18 cellular contexts compared by ENCODE assay signal in the genomic region with DNA sequence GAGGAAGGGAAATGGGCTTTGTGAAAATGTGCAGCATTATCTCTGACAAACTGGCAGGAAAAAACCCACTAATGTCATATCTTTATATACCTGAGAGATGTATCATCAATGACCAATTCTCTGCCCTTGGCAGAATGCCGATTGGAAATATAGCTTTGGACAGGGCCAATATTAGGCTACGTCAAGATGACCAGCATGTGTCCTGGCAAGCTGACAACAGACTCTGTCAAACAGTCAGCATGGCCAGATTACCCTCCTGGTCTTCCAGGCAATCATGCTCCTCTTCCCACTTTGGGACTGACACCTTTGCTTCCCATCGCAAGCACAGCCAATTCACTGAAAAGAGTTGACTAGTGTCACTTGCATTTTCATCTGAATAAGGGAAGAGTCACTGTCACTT. TPM values are rescaled to one million over a fixed set of nuclear protein-coding genes. Genes with fewer than 3 reads are reported as not detected.
"Had no signal": no experiment of that assay in that cellular context is flagged by ENCODE, and none has a peak within 500 bp of the region (broad histone marks: within the 10 kb centered on the region; RNA-seq: fewer than 3 reads in every experiment).

No MANE protein-coding gene starts in this region.

- H3K27ac ChIP-seq: ovary, uterus had no signal

- H3K36me3 ChIP-seq: ovary, tibial artery, uterus had no signal

- H3K9me3 Mint-ChIP-seq: activated CD4-positive, alpha-beta T cell treated with anti-CD3 and anti-CD28 coated beads, Interleukin-2, amount 10 ng/mL, durations not matched to agents 24 days and 14 days; activated T-cell treated with anti-CD3 and anti-CD28 coated beads, Interleukin-2, amount 50 U/mL, for 72 hours; T-helper 2 cell treated with Interferon-gamma antibody and Interleukin-4, amounts not matched to agents 5 μg/mL and 100 μg/mL, for 36 hours had no signal

- H3K27me3 Mint-ChIP-seq: activated CD4-positive, alpha-beta T cell treated with anti-CD3 and anti-CD28 coated beads, Interleukin-2, amount 10 ng/mL, durations not matched to agents 24 days and 14 days had no signal

- ATAC-seq: activated CD8-positive, alpha-beta T cell treated with anti-CD3 and anti-CD28 coated beads, Interleukin-2, amount 10 ng/mL, durations not matched to agents 7 days and 5 days; activated T-cell treated with anti-CD3 and anti-CD28 coated beads, Interleukin-2, amount 50 U/mL, for 72 hours; stimulated activated naive B cell treated with anti-CD40 and anti-IgM and Interleukin-4, amounts not matched to agents 10 μg/mL and 1 μg/mL and 100 μg/mL, for 72 hours had no signal

- H3K4me3 ChIP-seq: ovary, tibial artery, uterus had no signal

- H3K4me1 ChIP-seq: uterus had no signal

- H3K27ac Mint-ChIP-seq: activated CD4-positive, alpha-beta T cell treated with anti-CD3 and anti-CD28 coated beads, Interleukin-2, amount 10 ng/mL, durations not matched to agents 24 days and 14 days; activated CD8-positive, alpha-beta T cell treated with anti-CD3 and anti-CD28 coated beads, Interleukin-2, amount 10 ng/mL, durations not matched to agents 7 days and 5 days; activated naive CD8-positive, alpha-beta T cell; activated T-cell treated with anti-CD3 and anti-CD28 coated beads, Interleukin-2, amount 50 U/mL, for 72 hours; naive B cell; stimulated activated naive B cell treated with anti-CD40 and anti-IgM and Interleukin-4, amounts not matched to agents 10 μg/mL and 1 μg/mL and 100 μg/mL, for 72 hours; T-helper 2 cell treated with Interferon-gamma antibody and Interleukin-4, amounts not matched to agents 5 μg/mL and 100 μg/mL, for 36 hours had no signal

- H3K9me3 ChIP-seq: ovary, tibial artery, uterus had no signal

- H3K27me3 ChIP-seq: ovary, tibial artery, uterus had no signal

- H3K4me1 Mint-ChIP-seq: activated CD4-positive, alpha-beta T cell treated with anti-CD3 and anti-CD28 coated beads, Interleukin-2, amount 10 ng/mL, durations not matched to agents 24 days and 14 days; naive B cell; stimulated activated naive B cell treated with anti-CD40 and anti-IgM and Interleukin-4, amounts not matched to agents 10 μg/mL and 1 μg/mL and 100 μg/mL, for 72 hours had no signal

- H3K36me3 Mint-ChIP-seq: activated naive CD8-positive, alpha-beta T cell; naive B cell; stimulated activated naive B cell treated with anti-CD40 and anti-IgM and Interleukin-4, amounts not matched to agents 10 μg/mL and 1 μg/mL and 100 μg/mL, for 72 hours had no signal

- H3K4me3 Mint-ChIP-seq: activated CD4-positive, alpha-beta T cell treated with anti-CD3 and anti-CD28 coated beads, Interleukin-2, amount 10 ng/mL, durations not matched to agents 24 days and 14 days; activated CD8-positive, alpha-beta T cell treated with anti-CD3 and anti-CD28 coated beads, Interleukin-2, amount 10 ng/mL, durations not matched to agents 7 days and 5 days; activated naive CD8-positive, alpha-beta T cell; activated T-cell treated with anti-CD3 and anti-CD28 coated beads, Interleukin-2, amount 50 U/mL, for 72 hours; naive B cell; stimulated activated naive B cell treated with anti-CD40 and anti-IgM and Interleukin-4, amounts not matched to agents 10 μg/mL and 1 μg/mL and 100 μg/mL, for 72 hours; T-helper 2 cell treated with Interferon-gamma antibody and Interleukin-4, amounts not matched to agents 5 μg/mL and 100 μg/mL, for 36 hours had no signal

- DNase-seq: activated CD4-positive, alpha-beta T cell treated with anti-CD3 and anti-CD28 coated beads, Interleukin-2, amount 10 ng/mL, durations not matched to agents 24 days and 14 days; activated CD4-positive, CD25-positive, alpha-beta regulatory T cell; activated CD8-positive, alpha-beta memory T cell treated with anti-CD3 and anti-CD28 coated beads, Interleukin-2, amount 50 U/mL, for 4 hours; activated CD8-positive, alpha-beta T cell treated with anti-CD3 and anti-CD28 coated beads, Interleukin-2, amount 10 ng/mL, durations not matched to agents 7 days and 5 days; activated gamma-delta T cell treated with Interleukin-2 at 50 U/mL for 16 hours; activated T-cell treated with anti-CD3 and anti-CD28 coated beads, Interleukin-2, amount 50 U/mL, for 72 hours; amniotic stem cell; cortex of kidney; effector CD8-positive, alpha-beta T cell; foreskin melanocyte; naive B cell; ovary; stimulated activated CD4-positive, alpha-beta T cell treated with anti-CD3 and anti-CD28 coated beads, Interleukin-4, amount 100 ng/mL, for 1 hour; stimulated activated naive B cell treated with anti-CD40 and anti-IgM and Interleukin-4, amounts not matched to agents 10 μg/mL and 1 μg/mL and 100 μg/mL, for 72 hours; tibial artery; uterus had no signal

RNA-seq across cellular contexts. Expression of gene SORBS2, which starts 57.0 kb away (rescaled TPM):
- total RNA-seq: activated CD4-positive, alpha-beta T cell treated with anti-CD3 and anti-CD28 coated beads, Interleukin-2, amount 10 ng/mL, durations not matched to agents 24 days and 14 days; activated CD8-positive, alpha-beta T cell treated with anti-CD3 and anti-CD28 coated beads, Interleukin-2, amount 10 ng/mL, durations not matched to agents 7 days and 5 days had no signal
